Comparison of ENCODE assay signal across 21 cellular contexts in genomic region chr13:113886561-113887112, GRCh38.
"Had no signal": no experiment of that assay in that cellular context is flagged by ENCODE, and none has a peak within 500 bp of the region (broad histone marks: within the 10 kb centered on the region; RNA-seq: fewer than 3 reads in every experiment).

No MANE protein-coding gene starts in this region.

- H3K27ac ChIP-seq: epithelial cell of prostate, foreskin keratinocyte, WERI-Rb-1 had no signal

- H3K9me3 ChIP-seq: thyroid gland had no signal

- ATAC-seq: activated T-helper 17 cell treated with anti-CD3 and anti-CD28 coated beads, Interleukin-2, amount 50 U/mL, for 72 hours; foreskin keratinocyte; left lobe of liver had no signal

- H3K9me3 Mint-ChIP-seq: activated CD4-positive, alpha-beta memory T cell treated with anti-CD3 and anti-CD28 coated beads for 36 hours; activated naive CD4-positive, alpha-beta T cell treated with anti-CD3 and anti-CD28 coated beads for 36 hours; activated T-helper 17 cell treated with anti-CD3 and anti-CD28 coated beads, Interleukin-2, amount 50 U/mL, for 72 hours had no signal

- H3K4me1 Mint-ChIP-seq: activated T-helper 17 cell treated with anti-CD3 and anti-CD28 coated beads, Interleukin-2, amount 50 U/mL, for 72 hours; endodermal cell had no signal

- H3K36me3 ChIP-seq: thyroid gland, WERI-Rb-1 had no signal

- H3K27me3 Mint-ChIP-seq: brain had no signal

- H3K27ac Mint-ChIP-seq: activated CD4-positive, alpha-beta memory T cell treated with anti-CD3 and anti-CD28 coated beads for 36 hours; activated naive CD4-positive, alpha-beta T cell treated with anti-CD3 and anti-CD28 coated beads for 36 hours; activated T-helper 17 cell treated with anti-CD3 and anti-CD28 coated beads, Interleukin-2, amount 50 U/mL, for 72 hours; brain; endodermal cell; mesothelial cell of epicardium; nephron had no signal

- H3K4me3 ChIP-seq: lung, thyroid gland had no signal

- H3K36me3 Mint-ChIP-seq: activated CD4-positive, alpha-beta memory T cell treated with anti-CD3 and anti-CD28 coated beads for 36 hours; brain; mesothelial cell of epicardium had no signal

- H3K4me3 Mint-ChIP-seq: activated CD4-positive, alpha-beta memory T cell treated with anti-CD3 and anti-CD28 coated beads for 36 hours; activated naive CD4-positive, alpha-beta T cell treated with anti-CD3 and anti-CD28 coated beads for 36 hours; activated T-helper 17 cell treated with anti-CD3 and anti-CD28 coated beads, Interleukin-2, amount 50 U/mL, for 72 hours; brain; endodermal cell; mesothelial cell of epicardium; nephron had no signal

- DNase-seq: activated CD4-positive, alpha-beta memory T cell treated with anti-CD3 and anti-CD28 coated beads for 36 hours; activated naive CD4-positive, alpha-beta T cell treated with anti-CD3 and anti-CD28 coated beads for 36 hours; central memory CD4-positive, alpha-beta T cell; endodermal cell; foreskin keratinocyte; glutamatergic neuron; kidney; stimulated activated CD4-positive, alpha-beta T cell treated with anti-CD3 and anti-CD28 coated beads, Interleukin-12 subunit alpha, Interleukin-12 subunit beta, amount 100 ng/mL, for 4 hours; stimulated activated CD4-positive, alpha-beta T cell treated with anti-CD3 and anti-CD28 coated beads, Interleukin-1b, Interleukin-23, amount 100 ng/mL, for 48 hours; stimulated activated CD8-positive, alpha-beta memory T cell treated with anti-CD3 and anti-CD28 coated beads, Interleukin-4, amount 100 ng/mL, for 48 hours; stimulated activated naive CD4-positive, alpha-beta T cell; thyroid gland; WERI-Rb-1 had no signal

- H3K27me3 ChIP-seq: foreskin keratinocyte, thyroid gland had no signal

- FAIRE-seq: colon, kidney had no signal
